8 cellular contexts compared by ENCODE assay signal in genomic region chr9:130693426-130694191, GRCh38. TPM values are rescaled to one million over a fixed set of nuclear protein-coding genes. Genes with fewer than 3 reads are reported as not detected.
DNase-seq lines count a peak whose midpoint lies in the region; ATAC-seq and TF ChIP-seq lines count a peak whose summit lies in the region.

EXOSC2 (plus strand) TSS chr9:130693780; CDS start chr9:130693792, 12 bp downstream.

- H3K27ac ChIP-seq in PC-9: no peak within 1 kb of the TSS
- peak within 1 kb of the TSS; percentile 18 to 52 for H3K27ac ChIP-seq in mucosa of rectum (ENCODE audit: low read depth in 2 of 2, low read length in 2 of 2)

- in situ Hi-C loops in KBM-7 (cut with MboI; ENCODE audit: low pct_unique_long_range_greater_than_20kb, low sequenced_read_pairs): no loop called here

- DNase-seq in DMS53 (lab: John Stamatoyannopoulos, UW): peak; percentile 99
- peak; percentile 96 for DNase-seq in KBM-7
- DNase-seq in PC-9: peak; percentile 90 to 95
- DNase-seq in activated T-cell treated with anti-CD3 and anti-CD28 coated beads, Interleukin-2, amount 50 U/mL, for 1 hour: peak; percentile 95
- DNase-seq in epithelial cell of proximal tubule (ENCODE audit: low read depth): peak; percentile 70
- DNase-seq in stimulated activated CD8-positive, alpha-beta memory T cell treated with anti-CD3 and anti-CD28 coated beads, Interleukin-4, amount 100 ng/mL, for 4 hours (ENCODE audit: low read depth in 2 of 2, low spot score in 1 of 2): peak; percentile 97 to 98

- H3K4me3 ChIP-seq in PC-9 (peak within 1 kb of the TSS; percentile 88), epithelial cell of proximal tubule (ENCODE audit: low read depth, low read length) (peak within 1 kb of the TSS; percentile 81), mucosa of rectum (ENCODE audit: low read length in 2 of 2) (peak within 1 kb of the TSS; percentile 99 to 100)

- peaks cover 17% of the 10 kb centered on the region for H4K20me1 ChIP-seq in PC-9 (ENCODE audit: insufficient read depth)

- peaks cover 15% of the 10 kb centered on the region; the same call in 1 of the 2 replicates for H3F3A ChIP-seq in PC-9 (ENCODE audit: insufficient read depth, low read depth)

- H3K27me3 ChIP-seq in PC-9 (ENCODE audit: insufficient read depth, low read depth) (no peaks in the 10 kb centered on the region), mucosa of rectum (ENCODE audit: control insufficient read depth in 2 of 2, insufficient read depth in 2 of 2, low read length in 2 of 2) (no peaks in the 10 kb centered on the region)

- TSS peak; percentile 45 for BruUV-seq in PC-9 (replicated peaks; lab: Mats Ljungman, UMichigan)

- POLR2A ChIA-PET in PC-9 (lab: Charles Lee; ENCODE audit: unreplicated experiment): interaction anchor here (0.5 to 0.9 kb wide), 7 partner anchors 8 to 412 kb away, joined by 3 to 16 read pairs (median 4); no protein-coding TSS in a partner anchor

- ATAC-seq in GM21717 (IDR thresholded peaks at IDR 0.05; ENCODE audit: unreplicated experiment): peak; percentile 94

- peaks cover 41% of the 10 kb centered on the region for H3K79me2 ChIP-seq in PC-9 (ENCODE audit: low read depth)

- no peaks in the 10 kb centered on the region for H3K9me2 ChIP-seq in PC-9 (ENCODE audit: insufficient read depth)

- intact Hi-C loops in PC-9 (cut with micrococcal nuclease; ENCODE audit: unreplicated experiment): no loop called here

- H3K36me3 ChIP-seq in PC-9 (ENCODE audit: low read depth) (peaks cover 17% of the 10 kb centered on the region), mucosa of rectum (ENCODE audit: control insufficient read depth in 2 of 2, insufficient read depth in 2 of 2, low read length in 2 of 2) (peaks cover 25 to 28% of the 10 kb centered on the region in 2 donors)

- CTCF ChIA-PET in PC-9 (lab: Charles Lee): interaction anchor here (0.6 to 1.1 kb wide), 5 partner anchors 8 to 248 kb away, joined by 3 to 16 read pairs (median 4); no protein-coding TSS in a partner anchor

- H3K9ac ChIP-seq in mucosa of rectum (ENCODE audit: low read depth in 1 of 2, low read length in 2 of 2): peak within 1 kb of the TSS; percentile 85 to 94

- H3K9me3 ChIP-seq in PC-9 (ENCODE audit: insufficient read depth, low read depth): no peaks in the 10 kb centered on the region
- no peaks in the 10 kb centered on the region for H3K9me3 ChIP-seq in mucosa of rectum (ENCODE audit: control insufficient read depth in 2 of 2, low read length in 2 of 2)

- H3K4me1 ChIP-seq in PC-9 (replicated peaks; ENCODE audit: insufficient read depth) (peaks cover 22% of the 10 kb centered on the region), mucosa of rectum (ENCODE audit: control insufficient read depth in 2 of 2, insufficient read depth in 2 of 2, low read length in 2 of 2) (peaks cover 24 to 30% of the 10 kb centered on the region in 2 donors)

- TF ChIP-seq CTCF in PC-9 (conservative IDR thresholded peaks at IDR 0.05) (no peak), epithelial cell of proximal tubule (conservative IDR thresholded peaks at IDR 0.05; ENCODE audit: low read depth, low read length) (no peak)

- peak within 1 kb of the TSS; percentile 98 for H2AFZ ChIP-seq in PC-9

- peak within 1 kb of the TSS; percentile 74 for H3K4me2 ChIP-seq in PC-9

RNA-seq across cellular contexts. Expression of gene EXOSC2, which starts in this region (rescaled TPM):
- total RNA-seq in PC-9 (2021): 49.5 and 52.0 TPM in 2 replicates
- total RNA-seq in epithelial cell of proximal tubule: 22.4 and 60.8 TPM in 2 replicates
